29 cellular contexts compared by ENCODE assay signal in genomic region chr7:70636169-70636568, GRCh38.
DNase-seq lines count a peak whose midpoint lies in the region; ATAC-seq, FAIRE-seq and TF ChIP-seq lines count a peak whose summit lies in the region.
"Had no signal": no experiment of that assay in that cellular context is flagged by ENCODE, and none has a peak within 500 bp of the region (broad histone marks: within the 10 kb centered on the region; RNA-seq: fewer than 3 reads in every experiment).

No MANE protein-coding gene starts in this region.

- no peaks in the 10 kb centered on the region for H3K79me1 ChIP-seq in H1 (ENCODE audit: low read depth, low read length)

- no peaks in the 10 kb centered on the region for H3K9me3 ChIP-seq in astrocyte (ENCODE audit: insufficient read depth, low read depth, low read length)
- no peaks in the 10 kb centered on the region; a peak in 1 of 4 replicates for H3K9me3 ChIP-seq in H1 (ENCODE audit: insufficient read depth in 2 of 2, low read depth in 1 of 2, low read length in 1 of 2)
- H3K9me3 ChIP-seq: BE2C had no signal

- TF ChIP-seq CTCF in natural killer cell (IDR thresholded peaks at IDR 0.05) (no peak), astrocyte (IDR thresholded peaks at IDR 0.05; ENCODE audit: insufficient read depth, low read depth, low read length) (no peak), H1 (IDR thresholded peaks at IDR 0.05; ENCODE audit: control extremely low read depth in 1 of 3, insufficient read depth in 1 of 3, low read depth in 1 of 3, low read length in 3 of 3) (no peak)

- H2AFZ ChIP-seq in astrocyte (ENCODE audit: low read depth, low read length): no peak overlapping the region
- H2AFZ ChIP-seq in H1 (ENCODE audit: low read length): no peak overlapping the region

- H3K79me2 ChIP-seq in astrocyte (ENCODE audit: insufficient read depth, low read length) (no peaks in the 10 kb centered on the region), H1 (ENCODE audit: control insufficient read depth in 1 of 2, insufficient read depth in 2 of 2, low read length in 2 of 2) (no peaks in the 10 kb centered on the region)

- H3K4me3 ChIP-seq in astrocyte (ENCODE audit: insufficient read depth, low read depth, low read length): no peak overlapping the region
- H3K4me3 ChIP-seq in H1 (ENCODE audit: extremely low read depth in 1 of 4, insufficient read depth in 2 of 4, low read depth in 3 of 4, low read length in 4 of 4): no peak overlapping the region
- H3K4me3 ChIP-seq: BLaER1, GM12878 had no signal

- H3K14ac ChIP-seq in H1 (ENCODE audit: insufficient read length): no peak overlapping the region

- H2AK5ac ChIP-seq in H1 (ENCODE audit: low read depth, low read length): 0 out of 2 replicates have a peak overlapping the region, but pooled peaks have one; percentile 56

- H3K36me3 Mint-ChIP-seq in natural killer cell (no peaks in the 10 kb centered on the region), astrocyte (ENCODE audit: low read depth, unreplicated experiment) (peaks cover 6% of the 10 kb centered on the region)
- H3K36me3 Mint-ChIP-seq in natural killer cell treated with Interleukin-12 subunit alpha and Interleukin-12 subunit beta and Interleukin-15 and Interleukin-18, amount 100 ng/mL, for 72 hours: no peaks in the 10 kb centered on the region
- H3K36me3 Mint-ChIP-seq: CD14-positive monocyte; CD4-positive, alpha-beta memory T cell; CD4-positive, CD25-positive, alpha-beta regulatory T cell; CD8-positive, alpha-beta memory T cell had no signal

- ATAC-seq in natural killer cell (peak in 2 of 3 donors; percentile 49 to 68), left lobe of liver (peak; percentile 13)
- ATAC-seq in natural killer cell treated with Interleukin-12 subunit alpha and Interleukin-12 subunit beta and Interleukin-15 and Interleukin-18, amount 100 ng/mL, for 72 hours: no peak
- ATAC-seq: GM12878 had no signal

- no peak for TF ChIP-seq RAD21 in H1 (IDR thresholded peaks at IDR 0.05 in 1 of 2, conservative IDR thresholded peaks at IDR 0.05 in 1 of 2; ENCODE audit: low read depth in 2 of 2, low read length in 2 of 2)

- H2BK120ac ChIP-seq in H1 (replicated peaks; ENCODE audit: low read depth, low read length): no peak overlapping the region

- no peak for TF ChIP-seq EP300 in H1 (IDR thresholded peaks at IDR 0.05; ENCODE audit: borderline replicate concordance in 1 of 2, low read depth in 2 of 2, low read length in 2 of 2)

- H2BK5ac ChIP-seq in H1 (ENCODE audit: low read depth, low read length): no peak overlapping the region

- no peak overlapping the region for H4K91ac ChIP-seq in H1 (replicated peaks; ENCODE audit: insufficient read length, low read length)

- H3K4me1 ChIP-seq in astrocyte (ENCODE audit: insufficient read depth, low read length): peaks cover 38% of the 10 kb centered on the region
- peaks cover 8 to 16% (median 10%) of the 10 kb centered on the region in 4 experiments for H3K4me1 ChIP-seq in H1 (replicated peaks in 1 of 4; ENCODE audit: control insufficient read depth in 3 of 4, insufficient read depth in 4 of 4, low read length in 3 of 4)
- H3K4me1 ChIP-seq: BLaER1 had no signal

- H3K23ac ChIP-seq in H1 (ENCODE audit: insufficient read length): no peak overlapping the region

- no peak overlapping the region for H3K18ac ChIP-seq in H1 (ENCODE audit: extremely low read depth, low read length)

- DNase-seq in natural killer cell: no peak
- DNase-seq in natural killer cell treated with Interleukin-12 subunit alpha and Interleukin-12 subunit beta and Interleukin-15 and Interleukin-18, amount 100 ng/mL, for 72 hours (ENCODE audit: low spot score): no peak
- no peak for DNase-seq in astrocyte (ENCODE audit: low read depth)
- DNase-seq in H1 (ENCODE audit: low read depth in 1 of 2, low spot score in 2 of 2): no peak
- no peak for DNase-seq in left lobe of liver (ENCODE audit: low spot score)
- DNase-seq in occipital lobe (lab: John Stamatoyannopoulos, UW): no peak
- DNase-seq in cerebellar nuclear complex (lab: John Stamatoyannopoulos, UW): no peak
- no peak for DNase-seq in NCI-H2171 (lab: John Stamatoyannopoulos, UW)
- DNase-seq: 8988T; ACHN; BE2C; C1 segment of cervical spinal cord; CD4-positive, alpha-beta memory T cell; CD4-positive, CD25-positive, alpha-beta regulatory T cell; CD8-positive, alpha-beta memory T cell; COR-L47; DMS 273 treated with DMSO at 0.1 percent for 48 hours; DMS153; DMS53; DMS79; DND-41; EL; GDM1 had no signal

- H4K5ac ChIP-seq in H1 (ENCODE audit: insufficient read length, low read depth, low read length): no peak overlapping the region

- no peaks in the 10 kb centered on the region for H3K27me3 Mint-ChIP-seq in natural killer cell (ENCODE audit: low read depth in 2 of 2)
- H3K27me3 Mint-ChIP-seq in natural killer cell treated with Interleukin-12 subunit alpha and Interleukin-12 subunit beta and Interleukin-15 and Interleukin-18, amount 100 ng/mL, for 72 hours: peaks cover 0 to 7% of the 10 kb centered on the region in 2 donors
- H3K27me3 Mint-ChIP-seq in astrocyte (ENCODE audit: low read depth, unreplicated experiment): no peaks in the 10 kb centered on the region
- H3K27me3 Mint-ChIP-seq: CD4-positive, alpha-beta memory T cell; CD4-positive, CD25-positive, alpha-beta regulatory T cell had no signal

- CTCF ChIA-PET in H1 (lab: Charles Lee; ENCODE audit: partially characterized antibody): interaction anchor here (1.7 kb wide), 1 partner anchor 36 kb away, joined by 5 read pairs; no protein-coding TSS in a partner anchor

- no peak overlapping the region for H2BK20ac ChIP-seq in H1 (ENCODE audit: low read length)

- H3K36me3 ChIP-seq in astrocyte (ENCODE audit: insufficient read depth, low read length) (no peaks in the 10 kb centered on the region), H1 (ENCODE audit: control insufficient read depth in 2 of 4, insufficient read depth in 4 of 4, low read length in 3 of 4) (no peaks in the 10 kb centered on the region)
- H3K36me3 ChIP-seq: BE2C had no signal

- no peak overlapping the region for H3K27ac ChIP-seq in astrocyte (ENCODE audit: low read depth, low read length)
- H3K27ac ChIP-seq in H1 (ENCODE audit: low read depth, low read length): no peak overlapping the region
- H3K27ac ChIP-seq: BLaER1 had no signal

- no peak overlapping the region for H3K4ac ChIP-seq in H1 (replicated peaks; ENCODE audit: insufficient read length, low read depth, low read length)

- no peaks in the 10 kb centered on the region for H3K9me3 Mint-ChIP-seq in natural killer cell
- H3K9me3 Mint-ChIP-seq in natural killer cell treated with Interleukin-12 subunit alpha and Interleukin-12 subunit beta and Interleukin-15 and Interleukin-18, amount 100 ng/mL, for 72 hours: no peaks in the 10 kb centered on the region
- peaks cover 2% of the 10 kb centered on the region for H3K9me3 Mint-ChIP-seq in astrocyte (ENCODE audit: unreplicated experiment)
- H3K9me3 Mint-ChIP-seq: CD8-positive, alpha-beta memory T cell had no signal

- H2BK15ac ChIP-seq in H1 (ENCODE audit: low read length): no peak overlapping the region

- peaks cover 6 to 25% of the 10 kb centered on the region in 2 donors for H3K4me1 Mint-ChIP-seq in natural killer cell
- H3K4me1 Mint-ChIP-seq in natural killer cell treated with Interleukin-12 subunit alpha and Interleukin-12 subunit beta and Interleukin-15 and Interleukin-18, amount 100 ng/mL, for 72 hours (ENCODE audit: low read depth in 2 of 2): peaks cover 4 to 23% of the 10 kb centered on the region in 2 donors
- peaks cover 30% of the 10 kb centered on the region for H3K4me1 Mint-ChIP-seq in astrocyte (ENCODE audit: low read depth, unreplicated experiment)
- H3K4me1 Mint-ChIP-seq: CD4-positive, CD25-positive, alpha-beta regulatory T cell had no signal

- H4K20me1 ChIP-seq in astrocyte (ENCODE audit: insufficient read depth, low read length): no peaks in the 10 kb centered on the region
- no peaks in the 10 kb centered on the region for H4K20me1 ChIP-seq in H1 (replicated peaks in 1 of 2; ENCODE audit: control insufficient read depth in 1 of 2, insufficient read depth in 2 of 2, low read length in 2 of 2)
- H4K20me1 ChIP-seq: BLaER1 had no signal

- H3K9ac ChIP-seq in astrocyte (ENCODE audit: low read length) (no peak overlapping the region), H1 (replicated peaks in 1 of 4; ENCODE audit: extremely low read depth in 1 of 4, low read depth in 3 of 4, low read length in 3 of 4) (no peak overlapping the region)
- H3K9ac ChIP-seq: BLaER1 had no signal

- 93% methylated on average over 6 of the region's 6 CpGs; no CpG with 5 or more reads in 1 of the 2 experiments for WGBS in H1 (ENCODE audit: extremely low coverage in 1 of 2, insufficient coverage in 1 of 2, insufficient read length in 1 of 2, insufficient replicate concordance in 2 of 2, low coverage in 1 of 2, low lambda C conversion rate in 2 of 2, missing lambda C conversion rate in 1 of 2), 2 experiments

- no peak overlapping the region for H3K27ac Mint-ChIP-seq in natural killer cell
- H3K27ac Mint-ChIP-seq in natural killer cell treated with Interleukin-12 subunit alpha and Interleukin-12 subunit beta and Interleukin-15 and Interleukin-18, amount 100 ng/mL, for 72 hours: no peak overlapping the region
- peak overlapping the region; percentile 18 for H3K27ac Mint-ChIP-seq in astrocyte (ENCODE audit: unreplicated experiment)
- H3K27ac Mint-ChIP-seq: CD14-positive monocyte had no signal

- POLR2A ChIA-PET in H1 (lab: Charles Lee; ENCODE audit: partially characterized antibody): no interaction called here

- no peak overlapping the region for H3K56ac ChIP-seq in H1 (replicated peaks; ENCODE audit: insufficient read length, low read depth, low read length)

- no peaks in the 10 kb centered on the region for H3K27me3 ChIP-seq in astrocyte (ENCODE audit: insufficient read depth, low read length)
- no peaks in the 10 kb centered on the region; a peak in 2 of 7 replicates for H3K27me3 ChIP-seq in H1 (replicated peaks in 1 of 4; ENCODE audit: control insufficient read depth in 3 of 4, extremely low read depth in 1 of 4, insufficient read depth in 3 of 4, low read length in 3 of 4)
- H3K27me3 ChIP-seq: BE2C, BLaER1 had no signal

- H3K4me3 Mint-ChIP-seq in natural killer cell (no peak overlapping the region), astrocyte (ENCODE audit: unreplicated experiment) (no peak overlapping the region)
- no peak overlapping the region for H3K4me3 Mint-ChIP-seq in natural killer cell treated with Interleukin-12 subunit alpha and Interleukin-12 subunit beta and Interleukin-15 and Interleukin-18, amount 100 ng/mL, for 72 hours
- H3K4me3 Mint-ChIP-seq: CD14-positive monocyte; CD4-positive, alpha-beta memory T cell; CD4-positive, CD25-positive, alpha-beta regulatory T cell; CD8-positive, alpha-beta memory T cell had no signal

- intact Hi-C loops in natural killer cell (cut with micrococcal nuclease): no loop called here

- no peak for TF ChIP-seq POLR2A in H1 (IDR thresholded peaks at IDR 0.05; ENCODE audit: control extremely low read depth in 1 of 2, low read depth in 2 of 2, low read length in 2 of 2)

- no peaks in the 10 kb centered on the region for H3K23me2 ChIP-seq in H1 (ENCODE audit: low read depth, low read length)

- H3K4me2 ChIP-seq in astrocyte (ENCODE audit: low read length) (no peak overlapping the region), H1 (ENCODE audit: insufficient read depth in 1 of 2, low read depth in 2 of 2, low read length in 2 of 2) (no peak overlapping the region)
- H3K4me2 ChIP-seq: BLaER1 had no signal

- FAIRE-seq in astrocyte (lab: Jason Lieb, UNC) (no peak), H1 (lab: Jason Lieb, UNC) (no peak)
- FAIRE-seq: A204.1, GM12878, GM12892, GM18507 had no signal

- 0 out of 2 replicates have a peak overlapping the region, but pooled peaks have one; percentile 42 for H2BK12ac ChIP-seq in H1 (ENCODE audit: low read depth, low read length)

- H4K8ac ChIP-seq in H1 (ENCODE audit: extremely low read depth, insufficient read depth, low read length): no peak overlapping the region

Comparison
In these comparisons a context has a peak if more than half of its experiments do, and no peak if none do; other contexts are left out.
1. ATAC-seq: peak in natural killer cell (2 of 3) and left lobe of liver (single experiment); none in natural killer cell treated with Interleukin-12 subunit alpha and Interleukin-12 subunit beta and Interleukin-15 and Interleukin-18, amount 100 ng/mL, for 72 hours (0 of 2).